In the genomic region with DNA sequence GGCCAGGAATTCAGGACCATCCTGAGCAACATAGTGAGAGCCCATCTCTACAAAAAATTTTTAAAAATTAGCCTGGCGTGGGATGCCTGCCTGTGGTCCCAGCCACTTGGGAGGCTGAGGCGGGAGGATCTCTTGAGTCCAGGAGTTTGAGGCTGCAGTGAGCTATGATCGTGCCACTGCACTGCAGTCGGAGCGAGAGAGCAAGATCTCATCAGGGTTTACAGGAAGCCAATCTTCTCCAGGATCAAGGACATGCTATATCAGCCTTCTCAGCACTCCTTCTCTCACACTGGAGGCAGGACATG, we compare ENCODE assay signal across 8 cellular contexts. TPM values are rescaled to one million over a fixed set of nuclear protein-coding genes. Genes with fewer than 3 reads are reported as not detected.
A peak's percentile ranks its signal among the peaks of the same experiment; 100 is the strongest.
DNase-seq lines count a peak whose midpoint lies in the region; ATAC-seq and TF ChIP-seq lines count a peak whose summit lies in the region.

No MANE protein-coding gene starts in this region.

- no peaks in the 10 kb centered on the region for H3K9me3 Mint-ChIP-seq in CD8-positive, alpha-beta T cell

- intact Hi-C loops in CD8-positive, alpha-beta T cell (cut with DNase I, micrococcal nuclease): loop anchor here (1.0 to 10.0 kb wide), 13 partner anchors 55 to 1878 kb away; partner anchors contain the start of genes ARID3B (in 1 of the 2), C15orf39 (in 1 of the 2), CLK3 (in 1 of the 2) and COX5A (in 1 of the 2)

- H3K79me2 ChIP-seq in OCI-LY3 (ENCODE audit: low read length): peaks cover 62% of the 10 kb centered on the region

- no peaks in the 10 kb centered on the region for H3K9me3 ChIP-seq in CD8-positive, alpha-beta T cell (ENCODE audit: low read length)
- H3K9me3 ChIP-seq in OCI-LY3 (ENCODE audit: insufficient read depth, low read length): no peaks in the 10 kb centered on the region
- no peaks in the 10 kb centered on the region for H3K9me3 ChIP-seq in effector memory CD4-positive, alpha-beta T cell (ENCODE audit: control insufficient read depth, low read length)
- no peaks in the 10 kb centered on the region for H3K9me3 ChIP-seq in neutrophil

- peaks cover 12% of the 10 kb centered on the region for H4K20me1 ChIP-seq in OCI-LY3 (ENCODE audit: insufficient read depth, low read length)

- peak overlapping the region; percentile 44; the same call in 1 of the 2 replicates for H2AFZ ChIP-seq in OCI-LY3 (ENCODE audit: low read depth, low read length)

- no peak for DNase-seq in CD8-positive, alpha-beta T cell
- no peak for DNase-seq in effector memory CD4-positive, alpha-beta T cell
- DNase-seq in amygdala (lab: John Stamatoyannopoulos, UW): no peak
- DNase-seq in OCI-M2 (lab: John Stamatoyannopoulos, UW; ENCODE audit: unreplicated experiment): no peak
- DNase-seq in NCI-H1930 (lab: John Stamatoyannopoulos, UW): no peak

- no peaks in the 10 kb centered on the region for H3K27me3 ChIP-seq in CD8-positive, alpha-beta T cell (ENCODE audit: insufficient read depth, low read length)
- H3K27me3 ChIP-seq in OCI-LY3 (ENCODE audit: low read depth, low read length) (no peaks in the 10 kb centered on the region), neutrophil (no peaks in the 10 kb centered on the region)
- H3K27me3 ChIP-seq in effector memory CD4-positive, alpha-beta T cell (replicated peaks; ENCODE audit: control insufficient read depth, insufficient read depth, low read length, poor library complexity, severe bottlenecking): no peaks in the 10 kb centered on the region

- H3K27ac Mint-ChIP-seq in CD8-positive, alpha-beta T cell: peak overlapping the region; percentile 73

- no peak for ATAC-seq in CD8-positive, alpha-beta T cell
- no peak for ATAC-seq in GM19324 (IDR thresholded peaks at IDR 0.05; ENCODE audit: low FRiP score, unreplicated experiment)

- CTCF ChIA-PET in CD8-positive, alpha-beta T cell (lab: Charles Lee): interaction anchor here (0.7 to 12.8 kb wide), 8 partner anchors 10 to 909 kb away, joined by 3 to 86 read pairs (median 4); no protein-coding TSS in a partner anchor

- H3K4me3 Mint-ChIP-seq in CD8-positive, alpha-beta T cell: peak overlapping the region; percentile 100

- no peaks in the 10 kb centered on the region for H3K27me3 Mint-ChIP-seq in CD8-positive, alpha-beta T cell (ENCODE audit: low read depth)

- POLR2A ChIA-PET in CD8-positive, alpha-beta T cell (lab: Charles Lee): no interaction called here

- TF ChIP-seq CTCF in CD8-positive, alpha-beta T cell (IDR thresholded peaks at IDR 0.05): peak; percentile 30
- TF ChIP-seq CTCF in OCI-LY3 (IDR thresholded peaks at IDR 0.05; ENCODE audit: low read depth, low read length) (no peak), neutrophil (IDR thresholded peaks at IDR 0.05) (no peak)

- peak overlapping the region; percentile 88 for H3K4me3 ChIP-seq in CD8-positive, alpha-beta T cell (ENCODE audit: low read depth, low read length)
- H3K4me3 ChIP-seq in OCI-LY3 (ENCODE audit: low read length) (peak overlapping the region; percentile 73), neutrophil (ENCODE audit: low read depth in 1 of 2, low read length in 1 of 2) (peak overlapping the region; percentile 80 to 97)
- H3K4me3 ChIP-seq in effector memory CD4-positive, alpha-beta T cell (ENCODE audit: insufficient read depth, low read depth, low read length, poor library complexity, severe bottlenecking): peak overlapping the region; percentile 40

- H3K9ac ChIP-seq in OCI-LY3 (ENCODE audit: low read length): peak overlapping the region; percentile 66

- peaks cover 54% of the 10 kb centered on the region for H3K4me1 Mint-ChIP-seq in CD8-positive, alpha-beta T cell (ENCODE audit: low read depth)

- peaks cover 23% of the 10 kb centered on the region for H3K36me3 Mint-ChIP-seq in CD8-positive, alpha-beta T cell

- H3K27ac ChIP-seq in CD8-positive, alpha-beta T cell (ENCODE audit: low read depth, low read length): no peak overlapping the region
- H3K27ac ChIP-seq in OCI-LY3 (ENCODE audit: low read length) (no peak overlapping the region), neutrophil (peak overlapping the region; percentile 91)
- H3K27ac ChIP-seq in effector memory CD4-positive, alpha-beta T cell (ENCODE audit: insufficient read depth, low read length, poor library complexity, severe bottlenecking): peak overlapping the region; percentile 42

- H3K36me3 ChIP-seq in CD8-positive, alpha-beta T cell (ENCODE audit: insufficient read depth, low read length): no peaks in the 10 kb centered on the region
- H3K36me3 ChIP-seq in OCI-LY3 (replicated peaks; ENCODE audit: low read depth, low read length): peaks cover 13% of the 10 kb centered on the region
- H3K36me3 ChIP-seq in effector memory CD4-positive, alpha-beta T cell (ENCODE audit: control insufficient read depth, insufficient read depth, low read length): peaks cover 3% of the 10 kb centered on the region
- H3K36me3 ChIP-seq in neutrophil: no peaks in the 10 kb centered on the region

- peak overlapping the region; percentile 88 for H3K4me2 ChIP-seq in OCI-LY3 (ENCODE audit: low read length)

- H3K4me1 ChIP-seq in CD8-positive, alpha-beta T cell (ENCODE audit: insufficient read depth, low read length): peaks cover 48% of the 10 kb centered on the region
- peaks cover 77% of the 10 kb centered on the region for H3K4me1 ChIP-seq in OCI-LY3 (ENCODE audit: low read length)
- peaks cover 37% of the 10 kb centered on the region for H3K4me1 ChIP-seq in effector memory CD4-positive, alpha-beta T cell (ENCODE audit: control insufficient read depth, insufficient read depth, low read length, poor library complexity, severe bottlenecking)
- peaks cover 58% of the 10 kb centered on the region in 2 experiments for H3K4me1 ChIP-seq in neutrophil (ENCODE audit: control insufficient read depth in 1 of 2, insufficient read depth in 1 of 2, low read depth in 1 of 2, low read length in 1 of 2)

RNA-seq across cellular contexts. Expression of gene STOML1, which starts 0.5 kb away (rescaled TPM):
- total RNA-seq in CD8-positive, alpha-beta T cell: 1 to 10 TPM; 2.5 to 4.8 TPM

RNA-seq across cellular contexts. Expression of gene PML, which starts 2.0 kb away (rescaled TPM):
- 10 to 100 TPM; 29.2 to 29.6 TPM for total RNA-seq in CD8-positive, alpha-beta T cell

Comparison
In these comparisons a context has a peak if more than half of its experiments do, and no peak if none do; other contexts are left out.
1. H3K27ac ChIP-seq: peak in effector memory CD4-positive, alpha-beta T cell (single experiment) and neutrophil (single experiment); none in CD8-positive, alpha-beta T cell (single experiment) and OCI-LY3 (single experiment).
2. Peak in every context shown above with its lines, with median percentiles within 50 percentile points of each other: H3K4me3 ChIP-seq.